ENCODE assay signal across 8 cellular contexts in the genomic region with DNA sequence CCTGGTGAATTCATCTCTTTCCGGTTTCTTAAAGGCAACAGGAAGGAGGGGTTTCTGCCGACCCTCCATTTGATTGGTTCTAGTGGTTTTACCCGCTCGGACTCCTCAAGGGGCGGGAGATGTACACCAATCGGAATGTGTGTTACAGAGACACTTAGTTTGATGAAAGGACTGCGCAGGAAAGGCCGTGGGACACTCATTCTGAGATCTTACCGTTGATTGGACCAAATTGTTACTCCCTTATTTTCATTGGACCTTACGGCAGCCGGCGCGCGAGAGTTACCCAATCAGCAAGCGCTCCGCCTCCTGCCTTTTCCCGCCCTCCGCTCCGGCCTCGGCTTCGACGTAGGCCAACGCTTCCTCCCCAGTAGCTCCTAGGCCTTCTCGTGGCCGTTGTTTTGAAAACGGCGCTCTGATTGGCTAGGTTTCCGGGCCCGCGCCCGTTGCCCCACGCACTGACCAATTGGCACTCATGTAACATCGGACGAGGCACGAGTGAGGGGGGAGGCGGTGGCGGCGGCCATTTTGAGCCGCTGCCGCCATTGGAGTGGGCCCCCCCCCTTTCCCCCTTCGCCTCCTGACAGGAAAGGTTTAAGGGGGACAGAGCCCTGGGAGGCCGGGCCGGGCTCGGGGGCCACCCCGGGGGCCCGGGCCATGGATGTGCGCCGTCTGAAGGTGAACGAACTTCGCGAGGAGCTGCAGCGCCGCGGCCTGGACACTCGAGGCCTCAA. TPM values are rescaled to one million over a fixed set of nuclear protein-coding genes. Genes with fewer than 3 reads are reported as not detected.
DNase-seq lines count a peak whose midpoint lies in the region; ATAC-seq and TF ChIP-seq lines count a peak whose summit lies in the region.

A gene (plus strand): TSS at position 523 of the 731 bp plus-strand sequence. CDS start 132 bp downstream, at position 655.

- H3K27me3 Mint-ChIP-seq in neural progenitor cell (ENCODE audit: insufficient read depth, low read depth) = peaks cover 10% of the 10 kb centered on the region

- peaks cover 57% of the 10 kb centered on the region for H3K79me2 ChIP-seq in neural progenitor cell (ENCODE audit: low read depth)

- ATAC-seq in foreskin keratinocyte = peak; percentile 81

- peaks cover 22% of the 10 kb centered on the region for H3K4me1 Mint-ChIP-seq in neural progenitor cell

- H2AFZ ChIP-seq in neural progenitor cell (replicated peaks) = peak within 1 kb of the TSS; percentile 45

- peaks cover 10% of the 10 kb centered on the region for H3K36me3 ChIP-seq in neural progenitor cell

- H3K4me3 ChIP-seq in neural progenitor cell = peak within 1 kb of the TSS; percentile 95

- H3K9me3 Mint-ChIP-seq in neural progenitor cell = no peaks in the 10 kb centered on the region

- TF ChIP-seq CTCF in foreskin keratinocyte (conservative IDR thresholded peaks at IDR 0.05) (peak; percentile 51), neural progenitor cell (IDR thresholded peaks at IDR 0.05) (peak; percentile 58)

- peak; percentile 100 for DNase-seq in GM04503 (ENCODE audit: low read depth)
- DNase-seq in HEK293T (ENCODE audit: extremely low spot score) = peak; percentile 98
- peak; percentile 100 for DNase-seq in MV-4-11 (lab: John Stamatoyannopoulos, UW)
- peak; percentile 100 for DNase-seq in SK-MEL-5 (ENCODE audit: low read depth, low spot score)
- peak; percentile 99 for DNase-seq in activated naive CD4-positive, alpha-beta T cell treated with Interleukin-2 at 50 U/mL for 16 hours
- DNase-seq in foreskin keratinocyte = peak; percentile 100
- DNase-seq in neural progenitor cell (ENCODE audit: low spot score) = peak; percentile 99
- peak; percentile 100 for DNase-seq in stromal cell of bone marrow (ENCODE audit: low read depth)

- H3K27me3 ChIP-seq in foreskin keratinocyte = no peaks in the 10 kb centered on the region
- H3K27me3 ChIP-seq in neural progenitor cell = no peaks in the 10 kb centered on the region

- peak within 1 kb of the TSS; percentile 99 for H3K4me3 Mint-ChIP-seq in neural progenitor cell

- peak within 1 kb of the TSS; percentile 93 for H3K27ac ChIP-seq in foreskin keratinocyte
- peak within 1 kb of the TSS; percentile 96 for H3K27ac ChIP-seq in neural progenitor cell

- in situ Hi-C loops in SK-MEL-5 (cut with HindIII; ENCODE audit: low pct_unique_long_range_greater_than_20kb, low sequenced_read_pairs) = no loop called here

- H4K20me1 ChIP-seq in neural progenitor cell (ENCODE audit: low read depth) = peaks cover 32% of the 10 kb centered on the region

- H3K9me3 ChIP-seq in neural progenitor cell (ENCODE audit: low read depth) = no peaks in the 10 kb centered on the region

- peaks cover 43% of the 10 kb centered on the region for H3F3A ChIP-seq in neural progenitor cell (ENCODE audit: low read depth)

- peaks cover 10% of the 10 kb centered on the region for H3K36me3 Mint-ChIP-seq in neural progenitor cell

- H3K27ac Mint-ChIP-seq in neural progenitor cell = peak within 1 kb of the TSS; percentile 99

- H3K4me1 ChIP-seq in foreskin keratinocyte (peaks cover 6% of the 10 kb centered on the region), neural progenitor cell (peaks cover 16% of the 10 kb centered on the region)

- peak within 1 kb of the TSS; percentile 97 for H3K9ac ChIP-seq in neural progenitor cell

- CTCF ChIA-PET in HEK293T (lab: Yijun Ruan, JAX) = interaction anchor here (0.7 to 2.0 kb wide), 2 partner anchors 54 to 61 kb away, joined by 3 to 17 read pairs; no protein-coding TSS in a partner anchor

- H3K4me2 ChIP-seq in neural progenitor cell = peak within 1 kb of the TSS; percentile 92

- POLR2A ChIA-PET in HEK293T (lab: Yijun Ruan, JAX) = interaction anchor here (0.6 to 4.5 kb wide), 24 partner anchors 11 to 601 kb away, joined by 3 to 48 read pairs (median 3); a partner anchor contains a TSS

TF ChIP-seq in HEK293T, 16 proteins besides CTCF, POLR2A, EP300 and RAD21:
- TF ChIP-seq LEF1 (IDR thresholded peaks at IDR 0.05; ENCODE audit: borderline replicate concordance) = 0 out of 2 replicates have a peak, but pooled peaks have one; percentile 43
- peak; percentile 96 for TF ChIP-seq L3MBTL2 (conservative IDR thresholded peaks at IDR 0.05)
- no peak for TF ChIP-seq FOXA1 (IDR thresholded peaks at IDR 0.05)
- no peak for TF ChIP-seq ZNF384 (IDR thresholded peaks at IDR 0.05)
- TF ChIP-seq TARDBP (IDR thresholded peaks at IDR 0.05) = 0 out of 2 replicates have a peak, but pooled peaks have one; percentile 36
- no peak for TF ChIP-seq SUZ12 (IDR thresholded peaks at IDR 0.05)
- TF ChIP-seq NFRKB (IDR thresholded peaks at IDR 0.05) = peak; percentile 99
- TF ChIP-seq, protein P1, sequence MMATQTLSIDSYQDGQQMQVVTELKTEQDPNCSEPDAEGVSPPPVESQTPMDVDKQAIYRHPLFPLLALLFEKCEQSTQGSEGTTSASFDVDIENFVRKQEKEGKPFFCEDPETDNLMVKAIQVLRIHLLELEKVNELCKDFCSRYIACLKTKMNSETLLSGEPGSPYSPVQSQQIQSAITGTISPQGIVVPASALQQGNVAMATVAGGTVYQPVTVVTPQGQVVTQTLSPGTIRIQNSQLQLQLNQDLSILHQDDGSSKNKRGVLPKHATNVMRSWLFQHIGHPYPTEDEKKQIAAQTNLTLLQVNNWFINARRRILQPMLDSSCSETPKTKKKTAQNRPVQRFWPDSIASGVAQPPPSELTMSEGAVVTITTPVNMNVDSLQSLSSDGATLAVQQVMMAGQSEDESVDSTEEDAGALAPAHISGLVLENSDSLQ (IDR thresholded peaks at IDR 0.05) = peak; percentile 80
- peak; percentile 57; the same call in 1 of the 2 replicates for TF ChIP-seq FOXM1 (IDR thresholded peaks at IDR 0.05; ENCODE audit: borderline replicate concordance)
- TF ChIP-seq CTBP1 (IDR thresholded peaks at IDR 0.05; ENCODE audit: borderline replicate concordance) = no peak
- TF ChIP-seq ELF4 (IDR thresholded peaks at IDR 0.05) = peak; percentile 14; the same call in 1 of the 2 replicates
TF ChIP-seq in HEK293T: peak in this region for 7.

RNA-seq across cellular contexts. Expression of the gene that starts here (rescaled TPM):
- 56.4 and 59.7 TPM in 2 replicates for total RNA-seq in SK-MEL-5 (2014; rRNA removed; shearing (Covaris generic))
- polyA plus RNA-seq in SK-MEL-5 (2015; cell fraction: cytosol; rRNA removed) = 122 and 157 TPM in 2 replicates
- 58.9 and 77.8 TPM in 2 replicates for polyA plus RNA-seq in SK-MEL-5 (2015; cell fraction: nucleus; rRNA removed)
- total RNA-seq in foreskin keratinocyte (129 and 140 TPM in 2 replicates), neural progenitor cell (ENCODE audit: low replicate concordance) (126 and 188 TPM in 2 replicates)
- polyA plus RNA-seq in foreskin keratinocyte = 106 and 123 TPM in 2 replicates

Comparison
In these comparisons a context has a peak if more than half of its experiments do, and no peak if none do; other contexts are left out.
1. Peak in every context shown above with its lines: DNase-seq, ATAC-seq, H3K4me3 ChIP-seq and H3K27ac ChIP-seq.